ENCODE assay signal across 16 cellular contexts in genomic region chr16:58591083-58591482, GRCh38.
"Had no signal": no experiment of that assay in that cellular context is flagged by ENCODE, and none has a peak within 500 bp of the region (broad histone marks: within the 10 kb centered on the region; RNA-seq: fewer than 3 reads in every experiment).

No MANE protein-coding gene starts in this region.

- H3K27ac Mint-ChIP-seq: activated CD4-positive, alpha-beta memory T cell treated with anti-CD3 and anti-CD28 coated beads, Interleukin-2, amount 10 ng/mL, durations not matched to agents 7 days and 5 days; activated naive CD8-positive, alpha-beta T cell; T-helper 2 cell treated with Interferon-gamma antibody and Interleukin-4, amounts not matched to agents 5 μg/mL and 100 μg/mL, for 36 hours had no signal

- H3K4me3 Mint-ChIP-seq: activated CD4-positive, alpha-beta memory T cell treated with anti-CD3 and anti-CD28 coated beads, Interleukin-2, amount 10 ng/mL, durations not matched to agents 7 days and 5 days; activated naive CD8-positive, alpha-beta T cell; stimulated activated effector memory CD8-positive, alpha-beta T cell treated with anti-CD3 and anti-CD28 coated beads, Interleukin-12 subunit alpha, Interleukin-12 subunit beta, amount 100 ng/mL, for 72 hours; T-helper 2 cell treated with Interferon-gamma antibody and Interleukin-4, amounts not matched to agents 5 μg/mL and 100 μg/mL, for 36 hours had no signal

- DNase-seq: activated CD4-positive, alpha-beta memory T cell treated with anti-CD3 and anti-CD28 coated beads, Interleukin-2, amount 10 ng/mL, durations not matched to agents 7 days and 5 days; activated CD4-positive, CD25-positive, alpha-beta regulatory T cell; amniotic stem cell; body of pancreas; central memory CD4-positive, alpha-beta T cell; effector CD4-positive, alpha-beta T cell; esophagus squamous epithelium; hippocampal formation; left ventricle myocardium superior; pancreas; stimulated activated CD4-positive, alpha-beta T cell treated with anti-CD3 and anti-CD28 coated beads, Interleukin-12 subunit alpha, Interleukin-12 subunit beta, amount 100 ng/mL, for 4 hours; stimulated activated CD4-positive, alpha-beta T cell treated with anti-CD3 and anti-CD28 coated beads, Interleukin-2, amount 100 ng/mL, for 24 hours; uterus had no signal

- H3K36me3 Mint-ChIP-seq: activated naive CD8-positive, alpha-beta T cell had no signal

- H3K9me3 Mint-ChIP-seq: activated CD4-positive, alpha-beta memory T cell treated with anti-CD3 and anti-CD28 coated beads, Interleukin-2, amount 10 ng/mL, durations not matched to agents 7 days and 5 days; stimulated activated effector memory CD8-positive, alpha-beta T cell treated with anti-CD3 and anti-CD28 coated beads, Interleukin-12 subunit alpha, Interleukin-12 subunit beta, amount 100 ng/mL, for 72 hours; T-helper 2 cell treated with Interferon-gamma antibody and Interleukin-4, amounts not matched to agents 5 μg/mL and 100 μg/mL, for 36 hours had no signal

- ATAC-seq: body of pancreas; left ventricle myocardium superior; pancreas; stimulated activated effector memory CD8-positive, alpha-beta T cell treated with anti-CD3 and anti-CD28 coated beads, Interleukin-12 subunit alpha, Interleukin-12 subunit beta, amount 100 ng/mL, for 72 hours had no signal

- H3K27me3 Mint-ChIP-seq: activated CD4-positive, alpha-beta memory T cell treated with anti-CD3 and anti-CD28 coated beads, Interleukin-2, amount 10 ng/mL, durations not matched to agents 7 days and 5 days; activated naive CD8-positive, alpha-beta T cell had no signal
